In genomic region chr7:2507208-2507916, GRCh38 we compare ENCODE assay signal across 1 cellular context.
TF ChIP-seq lines count a peak whose summit lies in the region.

No MANE protein-coding gene starts in this region.

TF ChIP-seq in IMR-90, 13 proteins besides CTCF, POLR2A, EP300 and RAD21:
- TF ChIP-seq CHD1 (IDR thresholded peaks at IDR 0.05; ENCODE audit: low read depth, low read length) (no peak), RFX5 (IDR thresholded peaks at IDR 0.05; ENCODE audit: low read depth, low read length) (no peak), MAFK (IDR thresholded peaks at IDR 0.05; ENCODE audit: low read depth, low read length) (no peak), SMC3 (IDR thresholded peaks at IDR 0.05; ENCODE audit: low read depth, low read length) (no peak), MXI1 (IDR thresholded peaks at IDR 0.05; ENCODE audit: borderline replicate concordance, low read depth, low read length) (no peak), FOS (IDR thresholded peaks at IDR 0.05; ENCODE audit: low read depth, low read length) (no peak), USF2 (IDR thresholded peaks at IDR 0.05; ENCODE audit: low read depth, low read length) (no peak), CEBPB (IDR thresholded peaks at IDR 0.05; ENCODE audit: low read depth, low read length) (no peak), RCOR1 (IDR thresholded peaks at IDR 0.05; ENCODE audit: insufficient replicate concordance, low read length) (no peak), MAZ (IDR thresholded peaks at IDR 0.05; ENCODE audit: borderline replicate concordance, low read depth, low read length) (no peak), BHLHE40 (IDR thresholded peaks at IDR 0.05; ENCODE audit: low read depth, low read length) (no peak), NFE2L2 (IDR thresholded peaks at IDR 0.05; ENCODE audit: low read depth, low read length) (no peak)
- TF ChIP-seq, protein P1, sequence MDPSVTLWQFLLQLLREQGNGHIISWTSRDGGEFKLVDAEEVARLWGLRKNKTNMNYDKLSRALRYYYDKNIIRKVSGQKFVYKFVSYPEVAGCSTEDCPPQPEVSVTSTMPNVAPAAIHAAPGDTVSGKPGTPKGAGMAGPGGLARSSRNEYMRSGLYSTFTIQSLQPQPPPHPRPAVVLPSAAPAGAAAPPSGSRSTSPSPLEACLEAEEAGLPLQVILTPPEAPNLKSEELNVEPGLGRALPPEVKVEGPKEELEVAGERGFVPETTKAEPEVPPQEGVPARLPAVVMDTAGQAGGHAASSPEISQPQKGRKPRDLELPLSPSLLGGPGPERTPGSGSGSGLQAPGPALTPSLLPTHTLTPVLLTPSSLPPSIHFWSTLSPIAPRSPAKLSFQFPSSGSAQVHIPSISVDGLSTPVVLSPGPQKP (IDR thresholded peaks at IDR 0.05; ENCODE audit: borderline replicate concordance, low read depth, low read length): no peak
